Comparison of ENCODE assay signal across 3 cellular contexts in the genomic region with DNA sequence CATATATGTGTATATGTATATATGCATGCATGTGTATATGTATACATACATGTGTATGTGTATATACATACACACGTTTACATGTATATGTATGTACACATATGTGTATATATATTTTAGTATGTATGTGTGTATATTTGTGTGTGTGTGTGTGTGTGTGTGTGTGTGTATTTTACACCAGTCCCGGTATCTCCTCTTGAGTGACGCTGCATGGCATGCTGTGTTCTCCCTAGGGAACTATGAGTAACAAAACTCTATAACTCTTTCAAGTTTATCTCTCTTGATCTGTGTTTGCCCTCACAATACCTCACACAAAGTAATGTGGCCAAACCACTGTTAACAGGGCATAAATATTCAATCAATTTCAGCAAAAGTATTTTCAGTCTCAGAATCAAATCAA. TPM values are rescaled to one million over a fixed set of nuclear protein-coding genes. Genes with fewer than 3 reads are reported as not detected.
"Had no signal": no experiment of that assay in that cellular context is flagged by ENCODE, and none has a peak within 500 bp of the region (broad histone marks: within the 10 kb centered on the region; RNA-seq: fewer than 3 reads in every experiment).

No MANE protein-coding gene starts in this region.

RNA-seq across cellular contexts. Expression of gene GRM5, which starts 19.2 kb away (rescaled TPM):
- total RNA-seq: LHCN-M2, MCF 10A, NCI-H460 had no signal
